Comparison of ENCODE assay signal across 8 cellular contexts in genomic region chr11:74748211-74749126, GRCh38. TPM values are rescaled to one million over a fixed set of nuclear protein-coding genes. Genes with fewer than 3 reads are reported as not detected.
DNase-seq lines count a peak whose midpoint lies in the region; ATAC-seq and TF ChIP-seq lines count a peak whose summit lies in the region.

Gene RNF169 (plus strand): TSS chr11:74748849. CDS start chr11:74748881, 32 bp downstream.

- H3K9me3 Mint-ChIP-seq in activated naive CD4-positive, alpha-beta T cell treated with anti-CD3 and anti-CD28 coated beads, Interleukin-2, amount 50 U/mL, for 72 hours: no peaks in the 10 kb centered on the region

- H3K4me2 ChIP-seq in osteoblast (ENCODE audit: insufficient read depth, low read length): peak within 1 kb of the TSS; percentile 92

- H3K36me3 Mint-ChIP-seq in activated naive CD4-positive, alpha-beta T cell treated with anti-CD3 and anti-CD28 coated beads, Interleukin-2, amount 50 U/mL, for 72 hours: peaks cover 7 to 8% of the 10 kb centered on the region in 2 donors

- DNase-seq in NCI-H1092 treated with DMSO at 0.1 percent for 48 hours (lab: John Stamatoyannopoulos, UW) (peak; percentile 99), SKM-1 (lab: John Stamatoyannopoulos, UW; ENCODE audit: unreplicated experiment) (peak; percentile 86), glomerular visceral epithelial cell (ENCODE audit: extremely low spot score) (peak; percentile 94), osteoblast (ENCODE audit: insufficient read length, low spot score, missing footprints) (peak; percentile 100), thoracic aorta (ENCODE audit: low spot score) (peak; percentile 95)
- peak; percentile 81 to 92 for DNase-seq in activated naive CD4-positive, alpha-beta T cell treated with anti-CD3 and anti-CD28 coated beads, Interleukin-2, amount 50 U/mL, for 72 hours (ENCODE audit: low spot score in 2 of 2)

- H3K9me3 ChIP-seq in osteoblast (ENCODE audit: low read depth, low read length): no peaks in the 10 kb centered on the region
- H3K9me3 ChIP-seq in thoracic aorta: no peaks in the 10 kb centered on the region

- peaks cover 48% of the 10 kb centered on the region for H3K79me2 ChIP-seq in osteoblast (ENCODE audit: insufficient read depth, low read length)

- ATAC-seq in HG02610 (IDR thresholded peaks at IDR 0.05; ENCODE audit: unreplicated experiment) (peak; percentile 98), thoracic aorta (ENCODE audit: insufficient number of reproducible peaks, low FRiP score, low read depth) (peak; percentile 99)
- ATAC-seq in activated naive CD4-positive, alpha-beta T cell treated with anti-CD3 and anti-CD28 coated beads, Interleukin-2, amount 50 U/mL, for 72 hours: peak; percentile 95 to 99

- H3K27ac Mint-ChIP-seq in activated naive CD4-positive, alpha-beta T cell treated with anti-CD3 and anti-CD28 coated beads, Interleukin-2, amount 50 U/mL, for 72 hours: peak within 1 kb of the TSS; percentile 86 to 96

- H4K20me1 ChIP-seq in osteoblast (ENCODE audit: insufficient read depth, low read length): no peaks in the 10 kb centered on the region

- TF ChIP-seq CTCF in osteoblast (IDR thresholded peaks at IDR 0.05; ENCODE audit: extremely low read depth, low read depth, low read length) (no peak), thoracic aorta (IDR thresholded peaks at IDR 0.05) (no peak)

- peak within 1 kb of the TSS; percentile 97 for H2AFZ ChIP-seq in osteoblast (ENCODE audit: low read length)

- H3K4me1 ChIP-seq in osteoblast (ENCODE audit: insufficient read depth, low read length): peaks cover 21% of the 10 kb centered on the region
- H3K4me1 ChIP-seq in thoracic aorta (ENCODE audit: control insufficient read depth in 1 of 2, low read depth in 2 of 2): peaks cover 10 to 19% of the 10 kb centered on the region in 2 donors

- H3K27ac ChIP-seq in osteoblast (ENCODE audit: low read depth, low read length) (peak within 1 kb of the TSS; percentile 82), thoracic aorta (peak within 1 kb of the TSS; percentile 87 to 91)

- H3K27me3 ChIP-seq in osteoblast (ENCODE audit: insufficient read depth, low read length): no peaks in the 10 kb centered on the region
- no peaks in the 10 kb centered on the region for H3K27me3 ChIP-seq in thoracic aorta (replicated peaks; ENCODE audit: insufficient read depth)

- H3K4me3 ChIP-seq in GM08714 (ENCODE audit: low read length) (peak within 1 kb of the TSS; percentile 79), osteoblast (ENCODE audit: insufficient read depth, low read length) (peak within 1 kb of the TSS; percentile 91), thoracic aorta (peak within 1 kb of the TSS; percentile 84)

- H3K36me3 ChIP-seq in osteoblast (ENCODE audit: insufficient read depth, low read length) (no peaks in the 10 kb centered on the region), thoracic aorta (no peaks in the 10 kb centered on the region)

RNA-seq across cellular contexts. Expression of gene RNF169, which starts in this region (rescaled TPM):
- 10 to 100 TPM; 14.2 to 15.5 TPM for total RNA-seq in activated naive CD4-positive, alpha-beta T cell treated with anti-CD3 and anti-CD28 coated beads, Interleukin-2, amount 50 U/mL, for 72 hours
- total RNA-seq in osteoblast (32.6 and 32.7 TPM in 2 replicates), thoracic aorta (10 to 100 TPM; 22.1 to 30.1 TPM)

Comparison
In these comparisons a context has a peak if more than half of its experiments do, and no peak if none do; other contexts are left out.
1. Peak in every context shown above with its lines: DNase-seq, ATAC-seq, H3K4me3 ChIP-seq and H3K27ac ChIP-seq.